In genomic region chr9:37119907-37120839, GRCh38 we compare ENCODE assay signal across 1 cellular context.
TF ChIP-seq lines count a peak whose summit lies in the region.

ZCCHC7 (plus strand) TSS chr9:37120574.

TF ChIP-seq in K562, 482 proteins besides CTCF, POLR2A, EP300 and RAD21 (continued from another document and continues in another):
- TF ChIP-seq CHD7 (IDR thresholded peaks at IDR 0.05; ENCODE audit: low read depth, low read length), result no peak
- no peak for TF ChIP-seq HNRNPUL1 (IDR thresholded peaks at IDR 0.05; ENCODE audit: low read length)
- peak; percentile 84 to 100 for TF ChIP-seq CBX3 (IDR thresholded peaks at IDR 0.05; ENCODE audit: borderline replicate concordance in 1 of 2, low read length in 2 of 2)
- TF ChIP-seq PKNOX1 (IDR thresholded peaks at IDR 0.05), result peak; percentile 16; the same call in 1 of the 2 replicates
- TF ChIP-seq SMARCC2 (IDR thresholded peaks at IDR 0.05; ENCODE audit: low read depth), result no peak
- peak; percentile 94 for TF ChIP-seq ZBTB9 (CRISPR knock-in tag; IDR thresholded peaks at IDR 0.05)
- TF ChIP-seq GATA2 (CRISPR knock-in tag; IDR thresholded peaks at IDR 0.05), result peak; percentile 81
- TF ChIP-seq TRIM24 (IDR thresholded peaks at IDR 0.05), result peak; percentile 59 to 86; a peak in 3 of 4 replicates
- TF ChIP-seq SOX6 (IDR thresholded peaks at IDR 0.05), result peak; percentile 71
- peak; percentile 100 for TF ChIP-seq MAX (CRISPR knock-in tag; IDR thresholded peaks at IDR 0.05)
- TF ChIP-seq L3MBTL2 (IDR thresholded peaks at IDR 0.05), result peak; percentile 100
- TF ChIP-seq TEAD1 (CRISPR knock-in tag; IDR thresholded peaks at IDR 0.05), result peak; percentile 90 to 99
- peak; percentile 100 for TF ChIP-seq CREB3L1 (IDR thresholded peaks at IDR 0.05; ENCODE audit: borderline replicate concordance, low read depth)
- TF ChIP-seq PBX2 (CRISPR knock-in tag; IDR thresholded peaks at IDR 0.05; ENCODE audit: low read depth), result no peak
- no peak for TF ChIP-seq PBX2 (tag; conservative IDR thresholded peaks at IDR 0.05; ENCODE audit: low read depth)
- peak; percentile 67 for TF ChIP-seq TAF9B (IDR thresholded peaks at IDR 0.05; ENCODE audit: partially characterized antibody)
- TF ChIP-seq TFAM (CRISPR knock-in tag; conservative IDR thresholded peaks at IDR 0.05), result no peak
- no peak for TF ChIP-seq KAT8 (IDR thresholded peaks at IDR 0.05; ENCODE audit: low read depth)
- TF ChIP-seq ARID3B (CRISPR knock-in tag; IDR thresholded peaks at IDR 0.05; ENCODE audit: borderline replicate concordance), result peak; percentile 47; the same call in 1 of the 2 replicates
- TF ChIP-seq ILF3 (IDR thresholded peaks at IDR 0.05; ENCODE audit: borderline replicate concordance), result no peak
- no peak for TF ChIP-seq HMG20A (CRISPR knock-in tag; conservative IDR thresholded peaks at IDR 0.05)
- no peak for TF ChIP-seq ZNF174 (CRISPR knock-in tag; IDR thresholded peaks at IDR 0.05)
- peak; percentile 63 for TF ChIP-seq ASH1L (IDR thresholded peaks at IDR 0.05; ENCODE audit: borderline replicate concordance, low read depth, partially characterized antibody)
- TF ChIP-seq PRPF4 (IDR thresholded peaks at IDR 0.05; ENCODE audit: insufficient read depth, low read depth, low read length, poor library complexity, severe bottlenecking), result peak; percentile 52
- peak; percentile 88 for TF ChIP-seq MTF1 (CRISPR knock-in tag; IDR thresholded peaks at IDR 0.05; ENCODE audit: borderline replicate concordance)
- no peak for TF ChIP-seq BDP1 (IDR thresholded peaks at IDR 0.05; ENCODE audit: insufficient read depth, insufficient read length)
- no peak for TF ChIP-seq CCAR2 (IDR thresholded peaks at IDR 0.05; ENCODE audit: low read depth, low read length)
- TF ChIP-seq DPF2 (IDR thresholded peaks at IDR 0.05), result peak; percentile 36; the same call in 1 of the 2 replicates
- TF ChIP-seq AFF4 (CRISPR knock-in tag; IDR thresholded peaks at IDR 0.05), result peak; percentile 98
- TF ChIP-seq HSF4 (CRISPR knock-in tag; IDR thresholded peaks at IDR 0.05; ENCODE audit: borderline replicate concordance), result peak; percentile 82; the same call in 1 of the 2 replicates
- TF ChIP-seq ZNF347 (CRISPR knock-in tag; IDR thresholded peaks at IDR 0.05; ENCODE audit: low read depth), result no peak
- TF ChIP-seq SRSF3 (IDR thresholded peaks at IDR 0.05; ENCODE audit: insufficient read depth, low read length), result peak; percentile 77; the same call in 1 of the 2 replicates
- TF ChIP-seq PTTG1 (tag; IDR thresholded peaks at IDR 0.05; ENCODE audit: low read depth), result peak; percentile 62
- TF ChIP-seq ZEB2 (IDR thresholded peaks at IDR 0.05), result peak; percentile 46; the same call in 1 of the 2 replicates
- no peak for TF ChIP-seq SMARCE1 (IDR thresholded peaks at IDR 0.05)
- TF ChIP-seq SIRT6 (IDR thresholded peaks at IDR 0.05; ENCODE audit: low read depth, low read length), result no peak
